7 cellular contexts compared by ENCODE assay signal in genomic region chr10:46512002-46512401, GRCh38. TPM values are rescaled to one million over a fixed set of nuclear protein-coding genes. Genes with fewer than 3 reads are reported as not detected.
"Had no signal": no experiment of that assay in that cellular context is flagged by ENCODE, and none has a peak within 500 bp of the region (broad histone marks: within the 10 kb centered on the region; RNA-seq: fewer than 3 reads in every experiment).

No MANE protein-coding gene starts in this region.

RNA-seq across cellular contexts. Expression of gene GPRIN2, which starts 44.5 kb away (rescaled TPM):
- total RNA-seq: GM23248, H4, HepG2, HFFc6, HT1080 had no signal
- polyA plus RNA-seq: GM23248, HepG2, IgD-negative memory B cell had no signal

RNA-seq across cellular contexts. Expression of gene NPY4R, which starts 46.2 kb away (rescaled TPM):
- total RNA-seq: GM23248, H4, H7, HepG2, HT1080 had no signal
- polyA plus RNA-seq: GM23248, HepG2, IgD-negative memory B cell had no signal
